9 cellular contexts compared by ENCODE assay signal in the genomic region with DNA sequence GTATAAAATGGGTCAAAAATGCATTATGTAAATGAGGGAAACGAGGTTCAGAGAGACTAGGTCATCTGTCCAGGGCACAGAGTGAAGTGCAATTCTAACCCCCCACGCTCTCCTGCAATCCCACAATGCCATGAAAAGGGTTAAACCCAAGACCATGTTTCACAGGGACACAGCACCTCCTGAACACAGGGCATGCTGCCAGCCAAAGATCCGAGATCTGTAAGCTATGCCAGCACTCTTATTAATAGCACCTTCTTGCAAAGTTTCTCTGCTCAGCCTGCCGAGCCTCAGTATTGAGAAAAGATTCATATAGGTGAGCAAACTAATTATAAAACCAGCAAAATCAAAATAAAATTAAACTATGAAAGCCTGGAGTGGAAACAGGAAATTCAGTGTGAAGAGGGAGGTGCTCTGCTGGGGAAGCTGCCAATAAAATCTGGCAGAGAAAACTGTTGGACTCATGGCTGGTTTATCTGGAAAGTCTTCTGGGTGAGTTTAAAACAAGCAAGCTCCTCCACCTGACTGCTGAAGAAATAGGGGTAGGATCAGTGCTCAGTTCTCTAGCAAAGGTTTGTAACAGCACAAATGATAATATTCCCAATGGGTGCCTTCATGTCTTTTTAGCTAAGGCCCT. TPM values are rescaled to one million over a fixed set of nuclear protein-coding genes. Genes with fewer than 3 reads are reported as not detected.
DNase-seq lines count a peak whose midpoint lies in the region; ATAC-seq, FAIRE-seq and TF ChIP-seq lines count a peak whose summit lies in the region.
"Had no signal": no experiment of that assay in that cellular context is flagged by ENCODE, and none has a peak within 500 bp of the region (broad histone marks: within the 10 kb centered on the region; RNA-seq: fewer than 3 reads in every experiment).

No MANE protein-coding gene starts in this region.

- FAIRE-seq in HepG2 (lab: Jason Lieb, UNC) (no peak), endometrium (lab: Jason Lieb, UNC) (peak; percentile 84)

- no peaks in the 10 kb centered on the region for H3K36me3 ChIP-seq in liver (ENCODE audit: control insufficient read depth in 4 of 4, insufficient read depth in 3 of 4, low read depth in 1 of 4, low read length in 3 of 4)
- peaks cover 4 to 46% of the 10 kb centered on the region in 2 experiments; a peak in 4 of 5 replicates for H3K36me3 ChIP-seq in HepG2 (replicated peaks in 1 of 2; ENCODE audit: control insufficient read depth in 1 of 2, insufficient read depth in 2 of 2, low read length in 2 of 2)

- DNase-seq in HepG2 (ENCODE audit: low spot score) (no peak), middle frontal gyrus (ENCODE audit: extremely low spot score, low spot score) (peak; percentile 52), germinal center (ENCODE audit: low spot score) (no peak)
- DNase-seq in stimulated activated CD4-positive, alpha-beta T cell treated with anti-CD3 and anti-CD28 coated beads, Interleukin-1b, Interleukin-23, amount 100 ng/mL, for 48 hours: no peak

- no peak overlapping the region for H2AFZ ChIP-seq in HepG2 (ENCODE audit: low read length)

- TF ChIP-seq CTCF in liver (IDR thresholded peaks at IDR 0.05; ENCODE audit: low read depth, low read length, missing input control) (no peak), HepG2 (CRISPR knock-in tag; IDR thresholded peaks at IDR 0.05) (no peak)

- H4K20me1 ChIP-seq in HepG2 (ENCODE audit: insufficient read depth, low read length): no peaks in the 10 kb centered on the region

- no peak overlapping the region for H3K4me2 ChIP-seq in HepG2 (ENCODE audit: low read depth, low read length)

- H3K4me3 ChIP-seq in liver (ENCODE audit: low read depth in 1 of 3, low read length in 3 of 3) (peak overlapping the region; percentile 33 to 46 (median 35)), HepG2 (replicated peaks in 1 of 3; ENCODE audit: insufficient read depth in 1 of 3, low read depth in 2 of 3, low read length in 3 of 3) (no peak overlapping the region)

- WGBS in liver: 17% methylated on average over 4 of the region's 4 CpGs
- 94% methylated on average over 4 of the region's 4 CpGs for WGBS in HepG2 (ENCODE audit: low lambda C conversion rate)

- H3K27me3 ChIP-seq in liver (ENCODE audit: control insufficient read depth in 4 of 4, insufficient read depth in 4 of 4, low read length in 3 of 4): no peaks in the 10 kb centered on the region
- H3K27me3 ChIP-seq in HepG2 (ENCODE audit: control insufficient read depth in 1 of 2, insufficient read depth in 2 of 2, low read length in 2 of 2): no peaks in the 10 kb centered on the region

- H3K9ac ChIP-seq in liver (ENCODE audit: low read depth in 1 of 2, low read length in 2 of 2) (peak overlapping the region; percentile 13 to 47), HepG2 (ENCODE audit: insufficient read depth, low read depth, low read length) (no peak overlapping the region)

- no peaks in the 10 kb centered on the region for H3K9me3 ChIP-seq in liver (ENCODE audit: control insufficient read depth in 4 of 4, low read length in 3 of 4)
- no peaks in the 10 kb centered on the region for H3K9me3 ChIP-seq in HepG2 (ENCODE audit: low read length)

- peaks cover 2% of the 10 kb centered on the region for H3K79me2 ChIP-seq in HepG2 (ENCODE audit: insufficient read depth, low read length)

- intact Hi-C loops in HepG2 (cut with micrococcal nuclease; ENCODE audit: unreplicated experiment): no loop called here

- no TSS peak for BruUV-seq in HepG2 (replicated peaks; lab: Mats Ljungman, UMichigan)

- peak overlapping the region; percentile 46 to 69 for H3K27ac ChIP-seq in liver (ENCODE audit: low read depth in 1 of 2, low read length in 2 of 2)
- H3K27ac ChIP-seq in HepG2 (ENCODE audit: extremely low read length, insufficient read depth, low read length): no peak overlapping the region

- POLR2A ChIA-PET in HepG2 (lab: Yijun Ruan, JAX): interaction anchor here (1.6 kb wide), 1 partner anchor 30 kb away, joined by 4 read pairs; no protein-coding TSS in a partner anchor

- ATAC-seq in HepG2: no peak
- ATAC-seq in HG02678 (IDR thresholded peaks at IDR 0.05; ENCODE audit: unreplicated experiment): no peak
- no peak for ATAC-seq in GM19463 (IDR thresholded peaks at IDR 0.05; ENCODE audit: unreplicated experiment)
- ATAC-seq: activated CD4-positive, CD25-positive, alpha-beta regulatory T cell treated with anti-CD3 and anti-CD28 coated beads, Interleukin-2, amount 50 U/mL, for 24 hours had no signal

- TF ChIP-seq EP300 in HepG2 (IDR thresholded peaks at IDR 0.05; ENCODE audit: low read depth in 2 of 2, low read length in 2 of 2): no peak
- TF ChIP-seq EP300 in HepG2 (CRISPR knock-in tag; IDR thresholded peaks at IDR 0.05; ENCODE audit: borderline replicate concordance): no peak

- no peak for TF ChIP-seq POLR2A in HepG2 (IDR thresholded peaks at IDR 0.05; ENCODE audit: insufficient read depth in 1 of 2, low read depth in 2 of 2, low read length in 2 of 2)

- H3K4me1 ChIP-seq in liver (ENCODE audit: control insufficient read depth in 4 of 4, insufficient read depth in 4 of 4, low read length in 3 of 4): peaks cover 6 to 55% (median 48%) of the 10 kb centered on the region in 4 donors
- H3K4me1 ChIP-seq in HepG2 (ENCODE audit: insufficient read depth, low read length): peaks cover 19% of the 10 kb centered on the region

- TF ChIP-seq RAD21 in liver (IDR thresholded peaks at IDR 0.05) (peak; percentile 34 to 40), HepG2 (CRISPR knock-in tag; IDR thresholded peaks at IDR 0.05) (no peak)

- CTCF ChIA-PET in HepG2 (lab: Yijun Ruan, JAX; ENCODE audit: low intra/inter-chr PET ratio, low total read pairs): no interaction called here

- in situ Hi-C loops in HepG2 (cut with HindIII; ENCODE audit: extremely low pct_ligation_motif_present, low pct_unique_long_range_greater_than_20kb): no loop called here

TF ChIP-seq in liver, 16 proteins besides CTCF, POLR2A, EP300 and RAD21 (continues in another document):
- no peak for TF ChIP-seq FOXA2 (IDR thresholded peaks at IDR 0.05)
- TF ChIP-seq YY1 (IDR thresholded peaks at IDR 0.05): peak; percentile 69
- peak in 1 of 2 donors; percentile 44 for TF ChIP-seq RXRA (IDR thresholded peaks at IDR 0.05)
- TF ChIP-seq JUND (IDR thresholded peaks at IDR 0.05): no peak
- TF ChIP-seq, protein P1, sequence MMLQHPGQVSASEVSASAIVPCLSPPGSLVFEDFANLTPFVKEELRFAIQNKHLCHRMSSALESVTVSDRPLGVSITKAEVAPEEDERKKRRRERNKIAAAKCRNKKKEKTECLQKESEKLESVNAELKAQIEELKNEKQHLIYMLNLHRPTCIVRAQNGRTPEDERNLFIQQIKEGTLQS (IDR thresholded peaks at IDR 0.05): no peak
- no peak for TF ChIP-seq SP1 (IDR thresholded peaks at IDR 0.05)
- TF ChIP-seq GABPA (IDR thresholded peaks at IDR 0.05 in 1 of 2, conservative IDR thresholded peaks at IDR 0.05 in 1 of 2): peak in 1 of 2 donors; percentile 27
- no peak for TF ChIP-seq TAF1 (conservative IDR thresholded peaks at IDR 0.05)
- peak; percentile 46 to 58 for TF ChIP-seq HNF4A (conservative IDR thresholded peaks at IDR 0.05)

TF ChIP-seq in HepG2, 621 proteins besides CTCF, POLR2A, EP300 and RAD21 (continues in another document):
- no peak for TF ChIP-seq NCOA5 (CRISPR knock-in tag; IDR thresholded peaks at IDR 0.05)
- TF ChIP-seq ETV6 (CRISPR knock-in tag; conservative IDR thresholded peaks at IDR 0.05): no peak
- TF ChIP-seq, protein P2, sequence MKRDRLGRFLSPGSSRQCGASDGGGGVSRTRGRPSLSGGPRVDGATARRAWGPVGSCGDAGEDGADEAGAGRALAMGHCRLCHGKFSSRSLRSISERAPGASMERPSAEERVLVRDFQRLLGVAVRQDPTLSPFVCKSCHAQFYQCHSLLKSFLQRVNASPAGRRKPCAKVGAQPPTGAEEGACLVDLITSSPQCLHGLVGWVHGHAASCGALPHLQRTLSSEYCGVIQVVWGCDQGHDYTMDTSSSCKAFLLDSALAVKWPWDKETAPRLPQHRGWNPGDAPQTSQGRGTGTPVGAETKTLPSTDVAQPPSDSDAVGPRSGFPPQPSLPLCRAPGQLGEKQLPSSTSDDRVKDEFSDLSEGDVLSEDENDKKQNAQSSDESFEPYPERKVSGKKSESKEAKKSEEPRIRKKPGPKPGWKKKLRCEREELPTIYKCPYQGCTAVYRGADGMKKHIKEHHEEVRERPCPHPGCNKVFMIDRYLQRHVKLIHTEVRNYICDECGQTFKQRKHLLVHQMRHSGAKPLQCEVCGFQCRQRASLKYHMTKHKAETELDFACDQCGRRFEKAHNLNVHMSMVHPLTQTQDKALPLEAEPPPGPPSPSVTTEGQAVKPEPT (CRISPR knock-in tag; IDR thresholded peaks at IDR 0.05; ENCODE audit: low read depth): no peak

RNA-seq across cellular contexts. Expression of a gene that starts 50.3 kb away (rescaled TPM):
- total RNA-seq in liver: 10 to 100 TPM; 13.7 to 48.9 TPM
- polyA plus RNA-seq in liver: 10 to 100 TPM in 1 of 2 donors, 1 to 10 TPM in 1; 9.4 to 12.0 TPM
- total RNA-seq in HepG2 (2016; rRNA removed; fragmentation: Illumina TruSeq; extraction: Trizol): 16.3 and 24.8 TPM in 2 replicates
- total RNA-seq in HepG2 (2016; cell fraction: cytosol; rRNA removed; fragmentation: Illumina TruSeq; extraction: Trizol; ENCODE audit: low read depth): 24.3 and 29.3 TPM in 2 replicates
- total RNA-seq in HepG2 (2016; cell fraction: insoluble cytoplasmic fraction; rRNA removed; fragmentation: Illumina TruSeq; extraction: Trizol): 14.1 and 27.5 TPM in 2 replicates
- 13.9 and 14.8 TPM in 2 replicates for total RNA-seq in HepG2 (2016; cell fraction: membrane; rRNA removed; fragmentation: Illumina TruSeq; extraction: Trizol)
- total RNA-seq in HepG2 (2016; cell fraction: nucleus; rRNA removed; fragmentation: Illumina TruSeq; extraction: Trizol): 30.1 and 36.3 TPM in 2 replicates
- polyA plus RNA-seq in HepG2 (2011; rRNA removed): 17.8 and 23.5 TPM in 2 replicates
- 15.1 TPM in 2 replicates for polyA plus RNA-seq in HepG2 (2011; cell fraction: cytosol; rRNA removed)
- polyA plus RNA-seq in HepG2 (2011; cell fraction: nucleus; rRNA removed): 38.4 and 48.0 TPM in 2 replicates
- polyA plus RNA-seq in HepG2 (2012): 18.0 and 20.2 TPM in 2 replicates
- 0.89 and 1.1 TPM in 2 replicates for polyA plus RNA-seq in HepG2 (2016; cell fraction: cytosol; fragmentation: Illumina TruSeq; extraction: Trizol; ENCODE audit: low read depth)
- polyA plus RNA-seq in HepG2 (2016; cell fraction: insoluble cytoplasmic fraction; fragmentation: Illumina TruSeq; extraction: Trizol; ENCODE audit: low read depth): 10.0 and 13.0 TPM in 2 replicates
- 3.6 and 4.4 TPM in 2 replicates for polyA plus RNA-seq in HepG2 (2016; cell fraction: membrane; fragmentation: Illumina TruSeq; extraction: Trizol; ENCODE audit: low read depth)
- 39.1 and 41.4 TPM in 2 replicates for polyA plus RNA-seq in HepG2 (2016; cell fraction: nucleus; fragmentation: Illumina TruSeq; extraction: Trizol; ENCODE audit: insufficient read depth, low read depth)
- polyA minus RNA-seq in HepG2 (2011; rRNA and poly(A)+ RNA removed; ENCODE audit: low replicate concordance): 0.94 and 60.0 TPM in 2 replicates
- polyA minus RNA-seq in HepG2 (2011; cell fraction: cytosol; rRNA and poly(A)+ RNA removed): 12.2 and 17.4 TPM in 2 replicates
- 26.6 and 27.2 TPM in 2 replicates for polyA minus RNA-seq in HepG2 (2011; cell fraction: nucleus; rRNA and poly(A)+ RNA removed)

Comparison
In these comparisons a context has a peak if more than half of its experiments do, and no peak if none do; other contexts are left out.
1. H3K4me3 ChIP-seq: peak in liver (3 of 3); none in HepG2 (0 of 3).